2 cellular contexts compared by ENCODE assay signal in the genomic region with DNA sequence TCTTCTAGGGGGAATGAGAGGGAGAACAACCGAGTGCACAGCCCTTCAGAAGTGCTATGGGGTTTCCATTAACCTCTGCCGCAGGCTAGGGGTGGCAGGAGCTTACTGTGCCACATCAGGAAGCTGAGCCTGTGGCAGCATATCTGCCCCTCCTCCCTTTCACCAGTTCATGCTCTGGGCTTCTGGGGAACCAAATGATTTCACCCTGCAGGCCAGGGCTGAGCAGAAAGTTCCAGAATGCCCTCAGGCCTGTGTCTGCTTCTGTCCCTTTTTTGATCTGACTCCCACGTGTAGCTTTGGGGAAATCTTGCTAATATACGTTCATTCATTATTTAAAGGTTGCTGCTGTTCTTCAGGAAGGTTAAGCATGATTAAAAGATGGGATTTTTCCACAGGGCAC.
TF ChIP-seq lines count a peak whose summit lies in the region.

No MANE protein-coding gene starts in this region.

TF ChIP-seq in IMR-90, 13 proteins besides CTCF, POLR2A, EP300 and RAD21:
- no peak for TF ChIP-seq RFX5 (IDR thresholded peaks at IDR 0.05; ENCODE audit: low read depth, low read length)
- no peak for TF ChIP-seq CHD1 (IDR thresholded peaks at IDR 0.05; ENCODE audit: low read depth, low read length)
- no peak for TF ChIP-seq CEBPB (IDR thresholded peaks at IDR 0.05; ENCODE audit: low read depth, low read length)
- TF ChIP-seq RCOR1 (IDR thresholded peaks at IDR 0.05; ENCODE audit: insufficient replicate concordance, low read length): no peak
- TF ChIP-seq MXI1 (IDR thresholded peaks at IDR 0.05; ENCODE audit: borderline replicate concordance, low read depth, low read length): no peak
- no peak for TF ChIP-seq FOS (IDR thresholded peaks at IDR 0.05; ENCODE audit: low read depth, low read length)

TF ChIP-seq in H1, 55 proteins besides CTCF, POLR2A, EP300 and RAD21:
- TF ChIP-seq, protein P1, sequence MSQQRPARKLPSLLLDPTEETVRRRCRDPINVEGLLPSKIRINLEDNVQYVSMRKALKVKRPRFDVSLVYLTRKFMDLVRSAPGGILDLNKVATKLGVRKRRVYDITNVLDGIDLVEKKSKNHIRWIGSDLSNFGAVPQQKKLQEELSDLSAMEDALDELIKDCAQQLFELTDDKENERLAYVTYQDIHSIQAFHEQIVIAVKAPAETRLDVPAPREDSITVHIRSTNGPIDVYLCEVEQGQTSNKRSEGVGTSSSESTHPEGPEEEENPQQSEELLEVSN (IDR thresholded peaks at IDR 0.05): no peak
- TF ChIP-seq TAF7 (optimal IDR thresholded peaks at IDR 0.05; ENCODE audit: borderline replicate concordance, low read depth, low read length): no peak
- TF ChIP-seq GABPA (IDR thresholded peaks at IDR 0.05; ENCODE audit: borderline replicate concordance, insufficient read depth, low read length): no peak
- no peak for TF ChIP-seq BCL11A (IDR thresholded peaks at IDR 0.05; ENCODE audit: low read depth in 2 of 2, low read length in 2 of 2)
- TF ChIP-seq NANOG (IDR thresholded peaks at IDR 0.05; ENCODE audit: insufficient read depth, low read depth, low read length, poor library complexity, severe bottlenecking): no peak
- no peak for TF ChIP-seq CBX5 (IDR thresholded peaks at IDR 0.05; ENCODE audit: low read depth, low read length)
- TF ChIP-seq JUN (IDR thresholded peaks at IDR 0.05; ENCODE audit: low read depth, low read length): no peak
- TF ChIP-seq MAFK (IDR thresholded peaks at IDR 0.05; ENCODE audit: low read depth, low read length): no peak
- TF ChIP-seq, protein P2, sequence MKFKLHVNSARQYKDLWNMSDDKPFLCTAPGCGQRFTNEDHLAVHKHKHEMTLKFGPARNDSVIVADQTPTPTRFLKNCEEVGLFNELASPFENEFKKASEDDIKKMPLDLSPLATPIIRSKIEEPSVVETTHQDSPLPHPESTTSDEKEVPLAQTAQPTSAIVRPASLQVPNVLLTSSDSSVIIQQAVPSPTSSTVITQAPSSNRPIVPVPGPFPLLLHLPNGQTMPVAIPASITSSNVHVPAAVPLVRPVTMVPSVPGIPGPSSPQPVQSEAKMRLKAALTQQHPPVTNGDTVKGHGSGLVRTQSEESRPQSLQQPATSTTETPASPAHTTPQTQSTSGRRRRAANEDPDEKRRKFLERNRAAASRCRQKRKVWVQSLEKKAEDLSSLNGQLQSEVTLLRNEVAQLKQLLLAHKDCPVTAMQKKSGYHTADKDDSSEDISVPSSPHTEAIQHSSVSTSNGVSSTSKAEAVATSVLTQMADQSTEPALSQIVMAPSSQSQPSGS (IDR thresholded peaks at IDR 0.05; ENCODE audit: low read length): no peak
- no peak for TF ChIP-seq RXRA (IDR thresholded peaks at IDR 0.05; ENCODE audit: insufficient read depth, low read depth, low read length)
- TF ChIP-seq, protein P3, sequence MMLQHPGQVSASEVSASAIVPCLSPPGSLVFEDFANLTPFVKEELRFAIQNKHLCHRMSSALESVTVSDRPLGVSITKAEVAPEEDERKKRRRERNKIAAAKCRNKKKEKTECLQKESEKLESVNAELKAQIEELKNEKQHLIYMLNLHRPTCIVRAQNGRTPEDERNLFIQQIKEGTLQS (IDR thresholded peaks at IDR 0.05; ENCODE audit: insufficient read depth, low read depth, low read length): no peak
- no peak for TF ChIP-seq CEBPB (IDR thresholded peaks at IDR 0.05; ENCODE audit: low read depth, low read length)
- TF ChIP-seq, protein P4, sequence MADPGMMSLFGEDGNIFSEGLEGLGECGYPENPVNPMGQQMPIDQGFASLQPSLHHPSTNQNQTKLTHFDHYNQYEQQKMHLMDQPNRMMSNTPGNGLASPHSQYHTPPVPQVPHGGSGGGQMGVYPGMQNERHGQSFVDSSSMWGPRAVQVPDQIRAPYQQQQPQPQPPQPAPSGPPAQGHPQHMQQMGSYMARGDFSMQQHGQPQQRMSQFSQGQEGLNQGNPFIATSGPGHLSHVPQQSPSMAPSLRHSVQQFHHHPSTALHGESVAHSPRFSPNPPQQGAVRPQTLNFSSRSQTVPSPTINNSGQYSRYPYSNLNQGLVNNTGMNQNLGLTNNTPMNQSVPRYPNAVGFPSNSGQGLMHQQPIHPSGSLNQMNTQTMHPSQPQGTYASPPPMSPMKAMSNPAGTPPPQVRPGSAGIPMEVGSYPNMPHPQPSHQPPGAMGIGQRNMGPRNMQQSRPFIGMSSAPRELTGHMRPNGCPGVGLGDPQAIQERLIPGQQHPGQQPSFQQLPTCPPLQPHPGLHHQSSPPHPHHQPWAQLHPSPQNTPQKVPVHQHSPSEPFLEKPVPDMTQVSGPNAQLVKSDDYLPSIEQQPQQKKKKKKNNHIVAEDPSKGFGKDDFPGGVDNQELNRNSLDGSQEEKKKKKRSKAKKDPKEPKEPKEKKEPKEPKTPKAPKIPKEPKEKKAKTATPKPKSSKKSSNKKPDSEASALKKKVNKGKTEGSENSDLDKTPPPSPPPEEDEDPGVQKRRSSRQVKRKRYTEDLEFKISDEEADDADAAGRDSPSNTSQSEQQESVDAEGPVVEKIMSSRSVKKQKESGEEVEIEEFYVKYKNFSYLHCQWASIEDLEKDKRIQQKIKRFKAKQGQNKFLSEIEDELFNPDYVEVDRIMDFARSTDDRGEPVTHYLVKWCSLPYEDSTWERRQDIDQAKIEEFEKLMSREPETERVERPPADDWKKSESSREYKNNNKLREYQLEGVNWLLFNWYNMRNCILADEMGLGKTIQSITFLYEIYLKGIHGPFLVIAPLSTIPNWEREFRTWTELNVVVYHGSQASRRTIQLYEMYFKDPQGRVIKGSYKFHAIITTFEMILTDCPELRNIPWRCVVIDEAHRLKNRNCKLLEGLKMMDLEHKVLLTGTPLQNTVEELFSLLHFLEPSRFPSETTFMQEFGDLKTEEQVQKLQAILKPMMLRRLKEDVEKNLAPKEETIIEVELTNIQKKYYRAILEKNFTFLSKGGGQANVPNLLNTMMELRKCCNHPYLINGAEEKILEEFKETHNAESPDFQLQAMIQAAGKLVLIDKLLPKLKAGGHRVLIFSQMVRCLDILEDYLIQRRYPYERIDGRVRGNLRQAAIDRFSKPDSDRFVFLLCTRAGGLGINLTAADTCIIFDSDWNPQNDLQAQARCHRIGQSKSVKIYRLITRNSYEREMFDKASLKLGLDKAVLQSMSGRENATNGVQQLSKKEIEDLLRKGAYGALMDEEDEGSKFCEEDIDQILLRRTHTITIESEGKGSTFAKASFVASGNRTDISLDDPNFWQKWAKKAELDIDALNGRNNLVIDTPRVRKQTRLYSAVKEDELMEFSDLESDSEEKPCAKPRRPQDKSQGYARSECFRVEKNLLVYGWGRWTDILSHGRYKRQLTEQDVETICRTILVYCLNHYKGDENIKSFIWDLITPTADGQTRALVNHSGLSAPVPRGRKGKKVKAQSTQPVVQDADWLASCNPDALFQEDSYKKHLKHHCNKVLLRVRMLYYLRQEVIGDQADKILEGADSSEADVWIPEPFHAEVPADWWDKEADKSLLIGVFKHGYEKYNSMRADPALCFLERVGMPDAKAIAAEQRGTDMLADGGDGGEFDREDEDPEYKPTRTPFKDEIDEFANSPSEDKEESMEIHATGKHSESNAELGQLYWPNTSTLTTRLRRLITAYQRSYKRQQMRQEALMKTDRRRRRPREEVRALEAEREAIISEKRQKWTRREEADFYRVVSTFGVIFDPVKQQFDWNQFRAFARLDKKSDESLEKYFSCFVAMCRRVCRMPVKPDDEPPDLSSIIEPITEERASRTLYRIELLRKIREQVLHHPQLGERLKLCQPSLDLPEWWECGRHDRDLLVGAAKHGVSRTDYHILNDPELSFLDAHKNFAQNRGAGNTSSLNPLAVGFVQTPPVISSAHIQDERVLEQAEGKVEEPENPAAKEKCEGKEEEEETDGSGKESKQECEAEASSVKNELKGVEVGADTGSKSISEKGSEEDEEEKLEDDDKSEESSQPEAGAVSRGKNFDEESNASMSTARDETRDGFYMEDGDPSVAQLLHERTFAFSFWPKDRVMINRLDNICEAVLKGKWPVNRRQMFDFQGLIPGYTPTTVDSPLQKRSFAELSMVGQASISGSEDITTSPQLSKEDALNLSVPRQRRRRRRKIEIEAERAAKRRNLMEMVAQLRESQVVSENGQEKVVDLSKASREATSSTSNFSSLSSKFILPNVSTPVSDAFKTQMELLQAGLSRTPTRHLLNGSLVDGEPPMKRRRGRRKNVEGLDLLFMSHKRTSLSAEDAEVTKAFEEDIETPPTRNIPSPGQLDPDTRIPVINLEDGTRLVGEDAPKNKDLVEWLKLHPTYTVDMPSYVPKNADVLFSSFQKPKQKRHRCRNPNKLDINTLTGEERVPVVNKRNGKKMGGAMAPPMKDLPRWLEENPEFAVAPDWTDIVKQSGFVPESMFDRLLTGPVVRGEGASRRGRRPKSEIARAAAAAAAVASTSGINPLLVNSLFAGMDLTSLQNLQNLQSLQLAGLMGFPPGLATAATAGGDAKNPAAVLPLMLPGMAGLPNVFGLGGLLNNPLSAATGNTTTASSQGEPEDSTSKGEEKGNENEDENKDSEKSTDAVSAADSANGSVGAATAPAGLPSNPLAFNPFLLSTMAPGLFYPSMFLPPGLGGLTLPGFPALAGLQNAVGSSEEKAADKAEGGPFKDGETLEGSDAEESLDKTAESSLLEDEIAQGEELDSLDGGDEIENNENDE (IDR thresholded peaks at IDR 0.05; ENCODE audit: insufficient replicate concordance, low read length): no peak
